ENCODE assay signal across 26 cellular contexts in genomic region chr11:20544536-20545237, GRCh38. TPM values are rescaled to one million over a fixed set of nuclear protein-coding genes. Genes with fewer than 3 reads are reported as not detected.
"Had no signal": no experiment of that assay in that cellular context is flagged by ENCODE, and none has a peak within 500 bp of the region (broad histone marks: within the 10 kb centered on the region; RNA-seq: fewer than 3 reads in every experiment).

No MANE protein-coding gene starts in this region.

- H3K27me3 Mint-ChIP-seq: activated CD4-positive, alpha-beta T cell treated with anti-CD3 and anti-CD28 coated beads, Interleukin-2, amount 10 ng/mL, durations not matched to agents 24 days and 14 days; dendritic cell treated with granulocyte-macrophage colony-stimulating factor and Interleukin-4, amounts not matched to agents 40 ng/mL and 50 ng/mL, for 4 days had no signal

- H3K36me3 ChIP-seq: cardiac muscle cell, esophagus muscularis mucosa, left ventricle myocardium inferior, right lobe of liver, thoracic aorta, upper lobe of left lung had no signal

- H3K27ac ChIP-seq: cardiac muscle cell, esophagus muscularis mucosa, left ventricle myocardium inferior, parathyroid adenoma, right lobe of liver, thoracic aorta, upper lobe of left lung had no signal

- H3K4me3 ChIP-seq: cardiac muscle cell, esophagus muscularis mucosa, left ventricle myocardium inferior, right lobe of liver, thoracic aorta, upper lobe of left lung had no signal

- H3K79me2 ChIP-seq: parathyroid adenoma had no signal

- H3K4me1 Mint-ChIP-seq: activated CD4-positive, alpha-beta T cell treated with anti-CD3 and anti-CD28 coated beads, Interleukin-2, amount 10 ng/mL, durations not matched to agents 24 days and 14 days; activated naive CD8-positive, alpha-beta T cell treated with anti-CD3 and anti-CD28 coated beads, Interleukin-2, amount 10 ng/mL, durations not matched to agents 7 days and 5 days had no signal

- H3K9ac ChIP-seq: parathyroid adenoma had no signal

- H3K4me3 Mint-ChIP-seq: activated CD4-positive, alpha-beta T cell treated with anti-CD3 and anti-CD28 coated beads, Interleukin-2, amount 10 ng/mL, durations not matched to agents 24 days and 14 days; activated CD8-positive, alpha-beta T cell treated with anti-CD3 and anti-CD28 coated beads for 36 hours; activated naive CD8-positive, alpha-beta T cell treated with anti-CD3 and anti-CD28 coated beads, Interleukin-2, amount 10 ng/mL, durations not matched to agents 7 days and 5 days; dendritic cell treated with granulocyte-macrophage colony-stimulating factor and Interleukin-4, amounts not matched to agents 40 ng/mL and 50 ng/mL, for 4 days; T-helper 2 cell treated with Interferon-gamma antibody and Interleukin-4, amounts not matched to agents 5 μg/mL and 100 μg/mL, for 36 hours had no signal

- H3K36me3 Mint-ChIP-seq: activated naive CD8-positive, alpha-beta T cell treated with anti-CD3 and anti-CD28 coated beads, Interleukin-2, amount 10 ng/mL, durations not matched to agents 7 days and 5 days had no signal

- DNase-seq: activated CD4-positive, alpha-beta T cell treated with anti-CD3 and anti-CD28 coated beads, Interleukin-2, amount 10 ng/mL, durations not matched to agents 24 days and 14 days; activated CD4-positive, CD25-positive, alpha-beta regulatory T cell; activated CD8-positive, alpha-beta T cell treated with anti-CD3 and anti-CD28 coated beads for 36 hours; activated naive CD4-positive, alpha-beta T cell treated with Interleukin-2 at 50 U/mL for 16 hours; activated naive CD8-positive, alpha-beta T cell treated with anti-CD3 and anti-CD28 coated beads, Interleukin-2, amount 10 ng/mL, durations not matched to agents 7 days and 5 days; activated T-cell treated with anti-CD3 and anti-CD28 coated beads, Interleukin-2, amount 50 U/mL, for 1 hour; amygdala; effector CD8-positive, alpha-beta T cell; left ventricle myocardium inferior; mammary epithelial cell; right lobe of liver; small intestine; stimulated activated CD4-positive, alpha-beta T cell treated with anti-CD3 and anti-CD28 coated beads, Interleukin-4, amount 100 ng/mL, for 1 hour; upper lobe of left lung had no signal

- H3K27me3 ChIP-seq: cardiac muscle cell, esophagus muscularis mucosa, right lobe of liver, upper lobe of left lung had no signal

- H3K27ac Mint-ChIP-seq: activated CD4-positive, alpha-beta T cell treated with anti-CD3 and anti-CD28 coated beads, Interleukin-2, amount 10 ng/mL, durations not matched to agents 24 days and 14 days; activated CD8-positive, alpha-beta T cell treated with anti-CD3 and anti-CD28 coated beads for 36 hours; activated naive CD8-positive, alpha-beta T cell treated with anti-CD3 and anti-CD28 coated beads, Interleukin-2, amount 10 ng/mL, durations not matched to agents 7 days and 5 days; activated T-helper 2 cell treated with anti-CD3 and anti-CD28 coated beads, Interferon-gamma antibody, Interleukin-2, Interleukin-4, amounts not matched to agents 10 μg/mL and 5 μg/mL and 100 μg/mL, durations not matched to agents 14 hours and 24 hours and 36 hours; dendritic cell treated with granulocyte-macrophage colony-stimulating factor and Interleukin-4, amounts not matched to agents 40 ng/mL and 50 ng/mL, for 4 days; T-helper 2 cell treated with Interferon-gamma antibody and Interleukin-4, amounts not matched to agents 5 μg/mL and 100 μg/mL, for 36 hours had no signal

- H3K9me3 ChIP-seq: esophagus muscularis mucosa, right lobe of liver, thoracic aorta, upper lobe of left lung had no signal

- H3K9me3 Mint-ChIP-seq: activated CD4-positive, alpha-beta T cell treated with anti-CD3 and anti-CD28 coated beads, Interleukin-2, amount 10 ng/mL, durations not matched to agents 24 days and 14 days; activated CD8-positive, alpha-beta T cell treated with anti-CD3 and anti-CD28 coated beads for 36 hours; activated naive CD8-positive, alpha-beta T cell treated with anti-CD3 and anti-CD28 coated beads, Interleukin-2, amount 10 ng/mL, durations not matched to agents 7 days and 5 days; activated T-helper 2 cell treated with anti-CD3 and anti-CD28 coated beads, Interferon-gamma antibody, Interleukin-2, Interleukin-4, amounts not matched to agents 10 μg/mL and 5 μg/mL and 100 μg/mL, durations not matched to agents 14 hours and 24 hours and 36 hours; T-helper 2 cell treated with Interferon-gamma antibody and Interleukin-4, amounts not matched to agents 5 μg/mL and 100 μg/mL, for 36 hours had no signal

- H2AFZ ChIP-seq: parathyroid adenoma had no signal

- H3K4me1 ChIP-seq: esophagus muscularis mucosa, left ventricle myocardium inferior, parathyroid adenoma, right lobe of liver, upper lobe of left lung had no signal

RNA-seq across cellular contexts. Expression of gene SLC6A5, which starts 54.7 kb away (rescaled TPM):
- total RNA-seq: activated CD4-positive, alpha-beta T cell treated with anti-CD3 and anti-CD28 coated beads, Interleukin-2, amount 10 ng/mL, durations not matched to agents 24 days and 14 days; activated CD8-positive, alpha-beta T cell treated with anti-CD3 and anti-CD28 coated beads for 36 hours; activated naive CD8-positive, alpha-beta T cell treated with anti-CD3 and anti-CD28 coated beads, Interleukin-2, amount 10 ng/mL, durations not matched to agents 7 days and 5 days; activated T-helper 2 cell treated with anti-CD3 and anti-CD28 coated beads, Interferon-gamma antibody, Interleukin-2, Interleukin-4, amounts not matched to agents 10 μg/mL and 5 μg/mL and 100 μg/mL, durations not matched to agents 14 hours and 24 hours and 36 hours; cardiac muscle cell; chondrocyte; endothelial cell of umbilical vein; esophagus muscularis mucosa; glomerular endothelial cell; kidney epithelial cell; left ventricle myocardium inferior; mononuclear cell; right lobe of liver; thoracic aorta; upper lobe of left lung had no signal
